ENCODE assay signal across 8 cellular contexts in genomic region chr5:181242031-181242451, GRCh38. TPM values are rescaled to one million over a fixed set of nuclear protein-coding genes. Genes with fewer than 3 reads are reported as not detected.
DNase-seq lines count a peak whose midpoint lies in the region; ATAC-seq and TF ChIP-seq lines count a peak whose summit lies in the region.

No MANE protein-coding gene starts in this region.

- CTCF ChIA-PET in activated B cell treated with CpG ODN at 0.5 μM for 24 hours (lab: Charles Lee), result no interaction called here

- no peak overlapping the region for H2AK5ac ChIP-seq in H9 (ENCODE audit: insufficient read length, low read length)

- no peak overlapping the region for H3K56ac ChIP-seq in H9 (ENCODE audit: insufficient read length, low read depth, low read length)

- POLR2A ChIA-PET in activated B cell treated with CpG ODN at 0.5 μM for 24 hours (lab: Charles Lee), result interaction anchor here (1.3 to 8.6 kb wide), 4 partner anchors 7 to 43 kb away, joined by 3 to 177 read pairs (median 80); partner anchors contain the start of genes TRIM41 and TRIM52

- H2BK120ac ChIP-seq in H9 (ENCODE audit: low read depth, low read length, poor library complexity, severe bottlenecking), result no peak overlapping the region

- no peak overlapping the region for H2BK5ac ChIP-seq in H9 (ENCODE audit: insufficient read length, low read length)

- H3K36me3 ChIP-seq in skeletal muscle satellite cell (ENCODE audit: insufficient read depth, low read length), result peaks cover 61% of the 10 kb centered on the region

- H3K79me2 ChIP-seq in H9 (ENCODE audit: insufficient read depth, low read length), result peaks cover 25% of the 10 kb centered on the region; the same call in 1 of the 2 replicates

- H3K27me3 Mint-ChIP-seq in H9 (ENCODE audit: low read depth) (peaks cover 2% of the 10 kb centered on the region), activated B cell treated with CpG ODN at 0.5 μM for 24 hours (no peaks in the 10 kb centered on the region), glutamatergic neuron (ENCODE audit: unreplicated experiment) (peaks cover 17% of the 10 kb centered on the region)

- no CpG with 5 or more reads among the region's 6 CpGs for WGBS in H9 (ENCODE audit: extremely low coverage, insufficient read length, low lambda C conversion rate)

- H3K9me3 ChIP-seq in H9 (ENCODE audit: control insufficient read depth, low read depth, low read length) (no peaks in the 10 kb centered on the region), skeletal muscle satellite cell (replicated peaks; ENCODE audit: low read length) (no peaks in the 10 kb centered on the region)

- H4K8ac ChIP-seq in H9 (replicated peaks; ENCODE audit: insufficient read length, low read depth, low read length), result no peak overlapping the region

- TF ChIP-seq CTCF in H9 (conservative IDR thresholded peaks at IDR 0.05), result no peak
- no peak for TF ChIP-seq CTCF in activated B cell treated with CpG ODN at 0.5 μM for 24 hours (IDR thresholded peaks at IDR 0.05)
- TF ChIP-seq CTCF in glutamatergic neuron (IDR thresholded peaks at IDR 0.05; ENCODE audit: partially characterized antibody, unreplicated experiment), result no peak

- intact Hi-C loops in activated B cell treated with CpG ODN at 0.5 μM for 24 hours (cut with micrococcal nuclease), result loop anchor here (5.0 kb wide), 1 partner anchor 35 kb away; the partner anchor contains the start of gene TRIM7

- H3T11ph ChIP-seq in H9 (ENCODE audit: low read length), result no peak overlapping the region

- no peak overlapping the region for H4K5ac ChIP-seq in H9 (ENCODE audit: insufficient read length, low read depth, low read length)

- H3K4me2 ChIP-seq in H9 (ENCODE audit: insufficient read depth, insufficient read length, low read length) (peak overlapping the region; percentile 95), skeletal muscle satellite cell (ENCODE audit: low read length) (peak overlapping the region; percentile 83)

- H3K79me1 ChIP-seq in H9 (ENCODE audit: insufficient read depth, low read depth, low read length, poor library complexity, severe bottlenecking), result peaks cover 10% of the 10 kb centered on the region

- H4K20me1 ChIP-seq in H9 (ENCODE audit: control insufficient read depth, insufficient read depth, insufficient read length), result no peaks in the 10 kb centered on the region

- H2BK20ac ChIP-seq in H9 (ENCODE audit: low read depth, low read length, poor library complexity, severe bottlenecking), result no peak overlapping the region

- H3K36me3 Mint-ChIP-seq in H9 (ENCODE audit: insufficient read depth in 1 of 3, low read depth in 3 of 3) (peaks cover 67% of the 10 kb centered on the region in 3 experiments), activated B cell treated with CpG ODN at 0.5 μM for 24 hours (ENCODE audit: low read depth) (peaks cover 70% of the 10 kb centered on the region), glutamatergic neuron (ENCODE audit: unreplicated experiment) (peaks cover 6% of the 10 kb centered on the region)

- no peak for ATAC-seq in activated B cell treated with CpG ODN at 0.5 μM for 24 hours (ENCODE audit: low read depth)

- no peak overlapping the region for H3K4ac ChIP-seq in H9 (ENCODE audit: low read depth, low read length)

- H3K4me1 ChIP-seq in H9 (ENCODE audit: insufficient read depth, low read length) (no peaks in the 10 kb centered on the region), skeletal muscle satellite cell (ENCODE audit: control insufficient read depth, insufficient read depth, low read length) (peaks cover 35% of the 10 kb centered on the region)

- DNase-seq in H9 (no peak), activated B cell treated with CpG ODN at 0.5 μM for 24 hours (no peak), glutamatergic neuron (no peak), NCI-H69 (lab: John Stamatoyannopoulos, UW) (no peak), SKM-1 (lab: John Stamatoyannopoulos, UW; ENCODE audit: unreplicated experiment) (no peak), COR-L47 (lab: John Stamatoyannopoulos, UW) (no peak)
- DNase-seq in stimulated activated CD4-positive, alpha-beta T cell treated with anti-CD3 and anti-CD28 coated beads, Interleukin-12 subunit alpha, Interleukin-12 subunit beta, amount 100 ng/mL, for 4 hours, result no peak

- no peak overlapping the region for H3K23ac ChIP-seq in H9 (ENCODE audit: insufficient read length, low read depth, low read length)

- peaks cover 25 to 45% of the 10 kb centered on the region in 2 experiments for H3K4me1 Mint-ChIP-seq in H9
- peaks cover 59% of the 10 kb centered on the region for H3K4me1 Mint-ChIP-seq in activated B cell treated with CpG ODN at 0.5 μM for 24 hours
- peaks cover 19% of the 10 kb centered on the region for H3K4me1 Mint-ChIP-seq in glutamatergic neuron (ENCODE audit: low read depth, unreplicated experiment)

- H3K14ac ChIP-seq in H9 (ENCODE audit: insufficient read depth, low read length), result no peak overlapping the region

- H2BK15ac ChIP-seq in H9 (ENCODE audit: low read depth, low read length), result no peak overlapping the region

- H3K27ac Mint-ChIP-seq in H9 (peak overlapping the region; percentile 98 to 100 (median 100)), activated B cell treated with CpG ODN at 0.5 μM for 24 hours (peak overlapping the region; percentile 98), glutamatergic neuron (ENCODE audit: unreplicated experiment) (peak overlapping the region; percentile 98)

- peak overlapping the region; percentile 14 for H3K27ac ChIP-seq in H9 (ENCODE audit: insufficient read length, low read depth, low read length)

- H3K4me3 ChIP-seq in skeletal muscle satellite cell (ENCODE audit: low read length), result peak overlapping the region; percentile 95

- no peak overlapping the region for H2AFZ ChIP-seq in H9 (ENCODE audit: low read length)

- peaks cover 14% of the 10 kb centered on the region for H3K23me2 ChIP-seq in H9 (ENCODE audit: insufficient read length, low read depth, low read length, poor library complexity, severe bottlenecking)

- no peak overlapping the region for H3K18ac ChIP-seq in H9 (ENCODE audit: insufficient read length, low read depth, low read length)

- H4K91ac ChIP-seq in H9 (ENCODE audit: insufficient read length, low read depth, low read length), result no peak overlapping the region

- H3K4me3 Mint-ChIP-seq in H9 (peak overlapping the region; percentile 99 to 100), activated B cell treated with CpG ODN at 0.5 μM for 24 hours (peak overlapping the region; percentile 96), glutamatergic neuron (ENCODE audit: unreplicated experiment) (peak overlapping the region; percentile 98)

- peak overlapping the region; percentile 99 for H3K9ac ChIP-seq in H9 (ENCODE audit: extremely low read depth, insufficient read length, low read length)
- H3K9ac ChIP-seq in skeletal muscle satellite cell (ENCODE audit: low read depth, low read length), result peak overlapping the region; percentile 98

- H3K9me3 Mint-ChIP-seq in H9, result peaks cover 3 to 4% of the 10 kb centered on the region in 2 experiments; a peak in 3 of 5 replicates
- no peaks in the 10 kb centered on the region for H3K9me3 Mint-ChIP-seq in activated B cell treated with CpG ODN at 0.5 μM for 24 hours
- peaks cover 28% of the 10 kb centered on the region for H3K9me3 Mint-ChIP-seq in glutamatergic neuron (ENCODE audit: unreplicated experiment)

- no peaks in the 10 kb centered on the region for H3K27me3 ChIP-seq in H9 (ENCODE audit: insufficient read depth, low read length)
- H3K27me3 ChIP-seq in skeletal muscle satellite cell (ENCODE audit: control insufficient read depth, insufficient read depth, low read length), result no peaks in the 10 kb centered on the region

- H2BK12ac ChIP-seq in H9 (ENCODE audit: insufficient read length, low read depth, low read length), result no peak overlapping the region

RNA-seq across cellular contexts. Expression of gene RACK1, which starts 1.7 kb away (rescaled TPM):
- 2,548 and 2,552 TPM in 2 replicates for total RNA-seq in H9 (2021)
- 2,528 and 2,812 TPM in 2 replicates for total RNA-seq in activated B cell treated with CpG ODN at 0.5 μM for 24 hours
- 1,397 TPM for total RNA-seq in glutamatergic neuron (ENCODE audit: unreplicated experiment)
- total RNA-seq in skeletal muscle satellite cell (2012; rRNA removed), result 4,235 and 6,485 TPM in 2 replicates

RNA-seq across cellular contexts. Expression of gene TRIM52, which starts 18.9 kb away (rescaled TPM):
- total RNA-seq in H9 (2021) (5.1 and 5.7 TPM in 2 replicates), activated B cell treated with CpG ODN at 0.5 μM for 24 hours (30.9 and 36.9 TPM in 2 replicates), glutamatergic neuron (ENCODE audit: unreplicated experiment) (15.7 TPM)
- 5.2 and 10.1 TPM in 2 replicates for total RNA-seq in skeletal muscle satellite cell (2012; rRNA removed)

RNA-seq across cellular contexts. Expression of gene TRIM41, which starts 19.0 kb away (rescaled TPM):
- total RNA-seq in H9 (2021) (33.5 and 34.2 TPM in 2 replicates), activated B cell treated with CpG ODN at 0.5 μM for 24 hours (34.9 and 39.6 TPM in 2 replicates), glutamatergic neuron (ENCODE audit: unreplicated experiment) (28.8 TPM)
- 11.4 and 12.5 TPM in 2 replicates for total RNA-seq in skeletal muscle satellite cell (2012; rRNA removed)

RNA-seq across cellular contexts. Expression of gene TRIM7, which starts 37.0 kb away (rescaled TPM):
- total RNA-seq in H9 (2021), result not detected in 2 replicates
- 0.32 and 0.51 TPM in 2 replicates for total RNA-seq in activated B cell treated with CpG ODN at 0.5 μM for 24 hours
- 0.93 TPM for total RNA-seq in glutamatergic neuron (ENCODE audit: unreplicated experiment)
- 4.6 and 6.8 TPM in 2 replicates for total RNA-seq in skeletal muscle satellite cell (2012; rRNA removed)
